In genomic region chr4:7055990-7056325, GRCh38 we compare ENCODE assay signal across 21 cellular contexts. TPM values are rescaled to one million over a fixed set of nuclear protein-coding genes. Genes with fewer than 3 reads are reported as not detected.
DNase-seq lines count a peak whose midpoint lies in the region; ATAC-seq and TF ChIP-seq lines count a peak whose summit lies in the region.
"Had no signal": no experiment of that assay in that cellular context is flagged by ENCODE, and none has a peak within 500 bp of the region (broad histone marks: within the 10 kb centered on the region; RNA-seq: fewer than 3 reads in every experiment).

No MANE protein-coding gene starts in this region.

- H3K9me3 Mint-ChIP-seq in activated naive CD8-positive, alpha-beta T cell treated with anti-CD3 and anti-CD28 coated beads, Interleukin-2, amount 50 U/mL, for 24 hours = no peaks in the 10 kb centered on the region
- no peaks in the 10 kb centered on the region for H3K9me3 Mint-ChIP-seq in neural crest cell
- H3K9me3 Mint-ChIP-seq: GM23338 had no signal

- H3K27ac ChIP-seq in right cardiac atrium (ENCODE audit: low read length) = no peak overlapping the region
- H3K27ac ChIP-seq: C4-2B, Peyer's patch had no signal

- no peaks in the 10 kb centered on the region for H3K27me3 Mint-ChIP-seq in activated naive CD8-positive, alpha-beta T cell treated with anti-CD3 and anti-CD28 coated beads, Interleukin-2, amount 50 U/mL, for 24 hours
- no peaks in the 10 kb centered on the region for H3K27me3 Mint-ChIP-seq in neural crest cell (ENCODE audit: low read depth)

- ATAC-seq in left ventricle myocardium superior = no peak
- no peak for ATAC-seq in right cardiac atrium
- ATAC-seq in activated naive CD8-positive, alpha-beta T cell treated with anti-CD3 and anti-CD28 coated beads, Interleukin-2, amount 50 U/mL, for 24 hours = no peak
- no peak for ATAC-seq in GM21515 (IDR thresholded peaks at IDR 0.05; ENCODE audit: unreplicated experiment)
- ATAC-seq: GM23338, HCT116, Right ventricle myocardium inferior had no signal

- intact Hi-C loops in left ventricle myocardium superior (cut with micrococcal nuclease) (no loop called here), right cardiac atrium (cut with DNase I) (no loop called here)

- no peaks in the 10 kb centered on the region for H3K4me1 ChIP-seq in right cardiac atrium (ENCODE audit: control insufficient read depth, insufficient read depth, low read length)

- H3K4me3 ChIP-seq in right cardiac atrium (ENCODE audit: low read length) = no peak overlapping the region
- H3K4me3 ChIP-seq: GM23338, MG63, Peyer's patch had no signal

- peaks cover 12% of the 10 kb centered on the region for H3K4me1 Mint-ChIP-seq in activated naive CD8-positive, alpha-beta T cell treated with anti-CD3 and anti-CD28 coated beads, Interleukin-2, amount 50 U/mL, for 24 hours
- H3K4me1 Mint-ChIP-seq in neural crest cell = peaks cover 5% of the 10 kb centered on the region

- H3K9me3 ChIP-seq in right cardiac atrium (ENCODE audit: control insufficient read depth, low read length) = no peaks in the 10 kb centered on the region
- H3K9me3 ChIP-seq: MG63, Peyer's patch had no signal

- TF ChIP-seq CTCF in neural crest cell (conservative IDR thresholded peaks at IDR 0.05) = no peak

- peak; percentile 25 for DNase-seq in left ventricle myocardium superior
- no peak for DNase-seq in right cardiac atrium
- no peak for DNase-seq in activated naive CD8-positive, alpha-beta T cell treated with anti-CD3 and anti-CD28 coated beads, Interleukin-2, amount 50 U/mL, for 24 hours
- no peak for DNase-seq in neural crest cell (ENCODE audit: low read depth, low spot score)
- DNase-seq in NCI-H2081 treated with DMSO at 0.1 percent for 48 hours (lab: John Stamatoyannopoulos, UW) = no peak
- DNase-seq in activated CD4-positive, alpha-beta T cell treated with anti-CD3 and anti-CD28 coated beads for 1 hour = no peak
- DNase-seq: ACHN; Kasumi-1; MG63; NCI-H1048; NCI-H1436; NCI-H1930; NCI-H345; NCI-H69; NK-92 treated with Interleukin-12 subunit alpha and Interleukin-12 subunit beta, amount 100 ng/mL, for 24 hours had no signal

- peaks cover 34% of the 10 kb centered on the region for H3K36me3 Mint-ChIP-seq in activated naive CD8-positive, alpha-beta T cell treated with anti-CD3 and anti-CD28 coated beads, Interleukin-2, amount 50 U/mL, for 24 hours (ENCODE audit: low read depth)
- peaks cover 8% of the 10 kb centered on the region for H3K36me3 Mint-ChIP-seq in neural crest cell (ENCODE audit: low read depth)

- H3K27me3 ChIP-seq in right cardiac atrium (ENCODE audit: control insufficient read depth, insufficient read depth) = no peaks in the 10 kb centered on the region
- H3K27me3 ChIP-seq: MG63, Peyer's patch had no signal

- peak overlapping the region; percentile 42 for H3K27ac Mint-ChIP-seq in activated naive CD8-positive, alpha-beta T cell treated with anti-CD3 and anti-CD28 coated beads, Interleukin-2, amount 50 U/mL, for 24 hours
- peak overlapping the region; percentile 57 for H3K27ac Mint-ChIP-seq in neural crest cell (ENCODE audit: unreplicated experiment)
- H3K27ac Mint-ChIP-seq: GM23338 had no signal

- 90% methylated on average over 10 of the region's 10 CpGs for WGBS in right cardiac atrium

- H3K4me3 Mint-ChIP-seq in activated naive CD8-positive, alpha-beta T cell treated with anti-CD3 and anti-CD28 coated beads, Interleukin-2, amount 50 U/mL, for 24 hours = no peak overlapping the region
- H3K4me3 Mint-ChIP-seq in neural crest cell = no peak overlapping the region
- H3K4me3 Mint-ChIP-seq: GM23338 had no signal

RNA-seq across cellular contexts. Expression of gene GRPEL1, which starts 11.9 kb away (rescaled TPM):
- total RNA-seq in left ventricle myocardium superior (62.7 TPM), right cardiac atrium (10 to 100 TPM; 28.2 to 36.8 (median 32.5) TPM), neural crest cell (26.6 and 28.2 TPM in 2 replicates)
- polyA plus RNA-seq in right cardiac atrium = 30.9 TPM

RNA-seq across cellular contexts. Expression of gene TADA2B, which starts 12.8 kb away (rescaled TPM):
- total RNA-seq in left ventricle myocardium superior (34.6 TPM), right cardiac atrium (10 to 100 TPM; 29.4 to 35.6 (median 31.7) TPM), neural crest cell (18.6 and 19.2 TPM in 2 replicates)
- polyA plus RNA-seq in right cardiac atrium = 19.7 TPM
